Comparison of ENCODE assay signal across 11 cellular contexts in the genomic region with DNA sequence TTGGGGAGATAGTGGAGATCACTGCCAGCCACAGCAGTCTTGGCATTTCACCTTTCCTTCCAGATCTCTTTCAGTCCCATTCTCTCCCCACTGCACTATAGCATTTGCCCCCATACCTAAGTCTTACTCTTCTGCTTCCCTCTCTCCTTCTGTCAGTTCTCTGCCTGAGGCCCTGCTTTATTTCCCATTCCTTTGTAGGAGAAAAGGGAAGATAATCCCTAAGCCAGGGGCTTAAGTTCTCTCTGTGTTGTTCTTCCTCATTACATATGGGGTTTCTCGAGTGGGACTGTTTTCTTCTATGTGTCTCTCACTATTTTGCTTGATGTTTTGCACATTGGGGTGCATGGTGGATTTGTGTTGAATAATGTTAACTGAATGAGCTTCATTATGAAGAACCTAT. TPM values are rescaled to one million over a fixed set of nuclear protein-coding genes. Genes with fewer than 3 reads are reported as not detected.
DNase-seq lines count a peak whose midpoint lies in the region; ATAC-seq, FAIRE-seq and TF ChIP-seq lines count a peak whose summit lies in the region.
"Had no signal": no experiment of that assay in that cellular context is flagged by ENCODE, and none has a peak within 500 bp of the region (broad histone marks: within the 10 kb centered on the region; RNA-seq: fewer than 3 reads in every experiment).

No MANE protein-coding gene starts in this region.

- intact Hi-C loops in HCT116 (cut with micrococcal nuclease) = loop anchor here (5.0 kb wide), 1 partner anchor 98 kb away; no protein-coding TSS in a partner anchor
- intact Hi-C loops in ascending aorta (cut with DNase I) = loop anchor here (5.0 to 10.0 kb wide), 5 partner anchors 226 to 826 kb away; partner anchors contain the start of genes FXR2, KCTD11, PHF23 and RNASEK
- intact Hi-C loops in naive thymus-derived CD4-positive, alpha-beta T cell (cut with micrococcal nuclease) = loop anchor here (5.0 to 10.0 kb wide), 5 partner anchors 223 to 1188 kb away; partner anchors contain the start of genes ACADVL (in 1 of the 2), C17orf100 (in 1 of the 2), DLG4 (in 1 of the 2) and FGF11 (in 1 of the 2)

- no peak for TF ChIP-seq RAD21 in A549 (conservative IDR thresholded peaks at IDR 0.05 in 1 of 2, IDR thresholded peaks at IDR 0.05 in 1 of 2)
- no peak for TF ChIP-seq RAD21 in HCT116 (IDR thresholded peaks at IDR 0.05; ENCODE audit: low read depth)

- H3K9me3 Mint-ChIP-seq in naive thymus-derived CD4-positive, alpha-beta T cell = peaks cover 0 to 13% (median 0%) of the 10 kb centered on the region in 11 donors

- H3K27me3 Mint-ChIP-seq in naive thymus-derived CD4-positive, alpha-beta T cell = peaks cover 0 to 2% (median 0%) of the 10 kb centered on the region in 5 donors

- H3K79me2 ChIP-seq in HCT116 (ENCODE audit: insufficient read depth, low read length) = peaks cover 55% of the 10 kb centered on the region

- H3K27ac ChIP-seq in A549 (0 out of 6 replicates have a peak overlapping the region, but pooled peaks of 1 of the 2 experiments have one; percentile 5), HCT116 (ENCODE audit: low read depth, low read length) (peak overlapping the region; percentile 97; the same call in 1 of the 2 replicates), ascending aorta (peak overlapping the region; percentile 97 to 99)
- H3K27ac ChIP-seq in naive thymus-derived CD4-positive, alpha-beta T cell (ENCODE audit: low read depth, low read length) = peak overlapping the region; percentile 100

- TF ChIP-seq POLR2A in A549 (IDR thresholded peaks at IDR 0.05; ENCODE audit: low read length) = no peak
- no peak for TF ChIP-seq POLR2A in HCT116 (IDR thresholded peaks at IDR 0.05; ENCODE audit: borderline replicate concordance, extremely low read depth, insufficient read depth, insufficient read length)

- no peak overlapping the region for H2AFZ ChIP-seq in HCT116 (ENCODE audit: low read depth, low read length, poor library complexity, severe bottlenecking)

- in situ Hi-C loops in KBM-7 (cut with MboI; ENCODE audit: low pct_unique_long_range_greater_than_20kb, low sequenced_read_pairs) = no loop called here

- CTCF ChIA-PET in A549 (lab: Yijun Ruan, JAX) = interaction anchor here (0.8 to 25.1 kb wide), 9 partner anchors 1 to 217 kb away, joined by 3 to 677 read pairs (median 5); partner anchors contain the start of genes KDM6B and NAA38
- CTCF ChIA-PET in HCT116 (lab: Charles Lee) = interaction anchor here (1.0 kb wide), 1 partner anchor 17 kb away, joined by 3 read pairs; the partner anchor contains the start of gene NAA38
- CTCF ChIA-PET in naive thymus-derived CD4-positive, alpha-beta T cell (lab: Charles Lee) = interaction anchor here (0.9 to 1.2 kb wide), 2 partner anchors 13 to 97 kb away, joined by 3 to 5 read pairs; no protein-coding TSS in a partner anchor

- H3K4me3 ChIP-seq in A549 (no peak overlapping the region), HCT116 (replicated peaks in 1 of 2; ENCODE audit: low read depth in 1 of 2, low read length in 2 of 2) (peak overlapping the region; percentile 92 to 94; a peak in 2 of 4 replicates), ascending aorta (no peak overlapping the region)
- H3K4me3 ChIP-seq in naive thymus-derived CD4-positive, alpha-beta T cell (ENCODE audit: low read length) = no peak overlapping the region

- 74% methylated on average over 1 of the region's 1 CpG for WGBS in A549 (ENCODE audit: missing lambda C conversion rate)

- H3K4me1 Mint-ChIP-seq in naive thymus-derived CD4-positive, alpha-beta T cell = peaks cover 41 to 65% (median 52%) of the 10 kb centered on the region in 7 donors

- H3K27ac Mint-ChIP-seq in naive thymus-derived CD4-positive, alpha-beta T cell = peak overlapping the region; percentile 90 to 100 (median 97)

- H3K36me3 ChIP-seq in HCT116 (ENCODE audit: control insufficient read depth in 1 of 2, insufficient read depth in 2 of 2, low read length in 2 of 2) = peaks cover 0 to 3% of the 10 kb centered on the region in 2 experiments; a peak in 2 of 4 replicates
- no peaks in the 10 kb centered on the region for H3K36me3 ChIP-seq in ascending aorta
- peaks cover 0 to 2% (median 0%) of the 10 kb centered on the region in 3 experiments for H3K36me3 ChIP-seq in naive thymus-derived CD4-positive, alpha-beta T cell (ENCODE audit: control insufficient read depth in 2 of 3, insufficient read depth in 3 of 3, low read length in 3 of 3)

- TF ChIP-seq CTCF in A549 (IDR thresholded peaks at IDR 0.05) = no peak
- no peak for TF ChIP-seq CTCF in HCT116 (IDR thresholded peaks at IDR 0.05 in 2 of 3, conservative IDR thresholded peaks at IDR 0.05 in 1 of 3; ENCODE audit: borderline replicate concordance in 1 of 3, insufficient read depth in 1 of 3, low read depth in 2 of 3, low read length in 2 of 3)
- no peak for TF ChIP-seq CTCF in ascending aorta (IDR thresholded peaks at IDR 0.05)

- no peak for TF ChIP-seq EP300 in A549 (IDR thresholded peaks at IDR 0.05)

- H3K36me3 Mint-ChIP-seq in naive thymus-derived CD4-positive, alpha-beta T cell = peaks cover 0 to 10% (median 3%) of the 10 kb centered on the region in 5 donors

- peak overlapping the region; percentile 65 to 99 (median 90) for H3K4me3 Mint-ChIP-seq in naive thymus-derived CD4-positive, alpha-beta T cell

- H3K9me3 ChIP-seq in A549 (no peaks in the 10 kb centered on the region), HCT116 (ENCODE audit: control insufficient read depth in 1 of 2, insufficient read depth in 1 of 2, low read depth in 1 of 2, low read length in 2 of 2) (no peaks in the 10 kb centered on the region), ascending aorta (no peaks in the 10 kb centered on the region)
- H3K9me3 ChIP-seq in naive thymus-derived CD4-positive, alpha-beta T cell (ENCODE audit: control insufficient read depth in 2 of 3, low read length in 3 of 3) = no peaks in the 10 kb centered on the region

- no peak for ATAC-seq in A549
- no peak for ATAC-seq in HCT116
- no peak for ATAC-seq in naive thymus-derived CD4-positive, alpha-beta T cell
- ATAC-seq in HG03175 (IDR thresholded peaks at IDR 0.05; ENCODE audit: unreplicated experiment) = no peak

- H3K9me2 ChIP-seq in HCT116 (ENCODE audit: insufficient read depth) = no peaks in the 10 kb centered on the region

- no peak for FAIRE-seq in A549 (lab: Jason Lieb, UNC)

- H4K20me1 ChIP-seq in HCT116 (ENCODE audit: insufficient read depth) = no peaks in the 10 kb centered on the region

- RAD21 ChIA-PET in HCT116 (lab: Charles Lee; ENCODE audit: low non-redundant PET in 1 of 2, low total read pairs in 2 of 2, uncharacterized antibody in 2 of 2, unreplicated experiment in 2 of 2) = no interaction called here

- BruUV-seq in HCT116 (replicated peaks; lab: Mats Ljungman, UMichigan) = TSS peak; percentile 5

- H3K4me2 ChIP-seq in A549 (peak overlapping the region; percentile 96; the same call in 2 of the 3 replicates), HCT116 (ENCODE audit: low read length) (peak overlapping the region; percentile 99)

- DNase-seq in A549 (ENCODE audit: low read depth in 1 of 2, low spot score in 1 of 2) = no peak
- no peak for DNase-seq in HCT116 (ENCODE audit: low read depth, low spot score)
- DNase-seq in ascending aorta (ENCODE audit: low spot score in 2 of 2) = no peak
- DNase-seq in naive thymus-derived CD4-positive, alpha-beta T cell = no peak
- DNase-seq in OCI-M2 (lab: John Stamatoyannopoulos, UW; ENCODE audit: unreplicated experiment) = no peak
- no peak for DNase-seq in KBM-7
- no peak for DNase-seq in HUDEP-2 (lab: John Stamatoyannopoulos, UW; ENCODE audit: unreplicated experiment in 76 of 76)
- DNase-seq: cerebellar nuclear complex, DMS153, NCI-H1417 treated with DMSO at 0.1 percent for 48 hours had no signal

- H3K4me1 ChIP-seq in A549 (peaks cover 49% of the 10 kb centered on the region), HCT116 (ENCODE audit: control insufficient read depth in 1 of 2, insufficient read depth in 2 of 2, low read length in 2 of 2) (peaks cover 38 to 68% of the 10 kb centered on the region in 2 experiments), ascending aorta (peaks cover 11 to 39% of the 10 kb centered on the region in 2 donors)
- H3K4me1 ChIP-seq in naive thymus-derived CD4-positive, alpha-beta T cell (ENCODE audit: control insufficient read depth in 2 of 2, insufficient read depth in 2 of 2, low read length in 2 of 2) = peaks cover 35 to 52% of the 10 kb centered on the region in 2 donors

- H3K27me3 ChIP-seq in HCT116 (ENCODE audit: insufficient read depth, low read length) = no peaks in the 10 kb centered on the region
- no peaks in the 10 kb centered on the region for H3K27me3 ChIP-seq in ascending aorta
- H3K27me3 ChIP-seq in naive thymus-derived CD4-positive, alpha-beta T cell (ENCODE audit: control insufficient read depth in 2 of 2, insufficient read depth in 2 of 2, low read length in 2 of 2) = no peaks in the 10 kb centered on the region

- H3K9ac ChIP-seq in HCT116 (ENCODE audit: low read length) = peak overlapping the region; percentile 99

- POLR2A ChIA-PET in A549 (lab: Yijun Ruan, JAX) = interaction anchor here (5.7 kb wide), 1 partner anchor 16 kb away, joined by 65 read pairs; the partner anchor contains the start of genes CYB5D1 and NAA38
- POLR2A ChIA-PET in HCT116 (lab: Charles Lee) = interaction anchor here (3.9 kb wide), 1 partner anchor 11 kb away, joined by 11 read pairs; no protein-coding TSS in a partner anchor
- POLR2A ChIA-PET in naive thymus-derived CD4-positive, alpha-beta T cell (lab: Charles Lee) = interaction anchor here (0.6 to 6.2 kb wide), 4 partner anchors 9 to 309 kb away, joined by 3 to 39 read pairs (median 7); partner anchors contain the start of genes CYB5D1 and NAA38

RNA-seq across cellular contexts. Expression of gene KDM6B, which starts 6.4 kb away (rescaled TPM):
- polyA plus RNA-seq in A549 (2011; rRNA removed) (1.3 and 3.3 TPM in 2 replicates), A549 (2017; fragmentation: RNase III; extraction: RNeasy Plus Mini Kit Qiagen cat#74134 plus additional on column Dnase treatment) (7.6 to 10.2 TPM (median 8.8 TPM) in 3 replicates)
- 1.8 and 2.7 TPM in 2 replicates for polyA plus RNA-seq in A549 (2012; cell fraction: cytosol; rRNA removed)
- 9.4 and 11.6 TPM in 2 replicates for polyA plus RNA-seq in A549 (2012; cell fraction: nucleus; rRNA removed)
- polyA minus RNA-seq in A549 (2011; rRNA and poly(A)+ RNA removed) = 10.8 and 14.7 TPM in 2 replicates
- total RNA-seq in HCT116 (2021; ENCODE audit: unreplicated experiment) (42.1 TPM), ascending aorta (20.0 TPM)
- 21.0 and 26.5 TPM in 2 replicates for polyA plus RNA-seq in HCT116 (2012)
- 100 to 1,000 TPM in 4 of 5 experiments, 10 to 100 TPM in 1; 32.2 to 179 (median 120) TPM for total RNA-seq in naive thymus-derived CD4-positive, alpha-beta T cell
- 1 to 10 TPM in 1 of 2 donors, under 1 TPM in 1; 0.95 to 1.5 TPM for polyA plus RNA-seq in naive thymus-derived CD4-positive, alpha-beta T cell

RNA-seq across cellular contexts. Expression of gene TMEM88, which starts 14.4 kb away (rescaled TPM):
- 0.48 and 0.57 TPM in 2 replicates for polyA plus RNA-seq in A549 (2011; rRNA removed)
- 0.29 and 0.44 TPM in 2 replicates for polyA plus RNA-seq in A549 (2012; cell fraction: cytosol; rRNA removed)
- 11.6 and 16.8 TPM in 2 replicates for polyA plus RNA-seq in A549 (2012; cell fraction: nucleus; rRNA removed)
- polyA plus RNA-seq in A549 (2017; fragmentation: RNase III; extraction: RNeasy Plus Mini Kit Qiagen cat#74134 plus additional on column Dnase treatment) = 0.17 to 0.73 TPM (median 0.33 TPM) in 3 replicates
- polyA minus RNA-seq in A549 (2011; rRNA and poly(A)+ RNA removed) = 0.54 TPM in 1 of 2 replicates, not detected in the other
- 2.8 TPM for total RNA-seq in HCT116 (2021; ENCODE audit: unreplicated experiment)
- polyA plus RNA-seq in HCT116 (2012) = 0.82 and 1.8 TPM in 2 replicates
- total RNA-seq in ascending aorta = 223 TPM
- total RNA-seq in naive thymus-derived CD4-positive, alpha-beta T cell = 10 to 100 TPM in 4 of 5 experiments, under 1 TPM in 1; 0.70 to 32.7 (median 11.6) TPM
- polyA plus RNA-seq in naive thymus-derived CD4-positive, alpha-beta T cell = not detected

RNA-seq across cellular contexts. Expression of gene NAA38, which starts 16.9 kb away (rescaled TPM):
- 98.9 and 102 TPM in 2 replicates for polyA plus RNA-seq in A549 (2011; rRNA removed)
- 518 TPM in 2 replicates for polyA plus RNA-seq in A549 (2012; cell fraction: cytosol; rRNA removed)
- polyA plus RNA-seq in A549 (2012; cell fraction: nucleus; rRNA removed) = 332 and 388 TPM in 2 replicates
- polyA plus RNA-seq in A549 (2017; fragmentation: RNase III; extraction: RNeasy Plus Mini Kit Qiagen cat#74134 plus additional on column Dnase treatment) = 268 to 287 TPM (median 275 TPM) in 3 replicates
- polyA minus RNA-seq in A549 (2011; rRNA and poly(A)+ RNA removed) = 18.6 and 32.8 TPM in 2 replicates
- 103 TPM for total RNA-seq in HCT116 (2021; ENCODE audit: unreplicated experiment)
- 148 and 157 TPM in 2 replicates for polyA plus RNA-seq in HCT116 (2012)
- 59.0 TPM for total RNA-seq in ascending aorta
- 10 to 100 TPM; 22.1 to 63.8 (median 24.9) TPM for total RNA-seq in naive thymus-derived CD4-positive, alpha-beta T cell
- polyA plus RNA-seq in naive thymus-derived CD4-positive, alpha-beta T cell = 100 to 1,000 TPM; 113 to 132 TPM

RNA-seq across cellular contexts. Expression of gene CYB5D1, which starts 17.4 kb away (rescaled TPM):
- polyA plus RNA-seq in A549 (2011; rRNA removed) (17.7 and 20.4 TPM in 2 replicates), A549 (2017; fragmentation: RNase III; extraction: RNeasy Plus Mini Kit Qiagen cat#74134 plus additional on column Dnase treatment) (26.4 to 28.2 TPM (median 28.1 TPM) in 3 replicates)
- polyA plus RNA-seq in A549 (2012; cell fraction: cytosol; rRNA removed) = 15.8 and 19.3 TPM in 2 replicates
- polyA plus RNA-seq in A549 (2012; cell fraction: nucleus; rRNA removed) = 16.0 and 16.3 TPM in 2 replicates
- 10.9 and 13.0 TPM in 2 replicates for polyA minus RNA-seq in A549 (2011; rRNA and poly(A)+ RNA removed)
- total RNA-seq in HCT116 (2021; ENCODE audit: unreplicated experiment) (21.5 TPM), ascending aorta (0.21 TPM)
- 16.0 and 17.9 TPM in 2 replicates for polyA plus RNA-seq in HCT116 (2012)
- total RNA-seq in naive thymus-derived CD4-positive, alpha-beta T cell = 10 to 100 TPM in 2 of 5 experiments, 1 to 10 TPM in 3; 8.4 to 14.2 (median 9.5) TPM
- polyA plus RNA-seq in naive thymus-derived CD4-positive, alpha-beta T cell = 1 to 10 TPM; 7.5 to 7.9 TPM

RNA-seq across cellular contexts. Expression of gene CHD3, which starts 48.1 kb away (rescaled TPM):
- 56.3 and 69.7 TPM in 2 replicates for polyA plus RNA-seq in A549 (2011; rRNA removed)
- 65.2 and 89.0 TPM in 2 replicates for polyA plus RNA-seq in A549 (2012; cell fraction: cytosol; rRNA removed)
- 224 and 249 TPM in 2 replicates for polyA plus RNA-seq in A549 (2012; cell fraction: nucleus; rRNA removed)
- polyA plus RNA-seq in A549 (2017; fragmentation: RNase III; extraction: RNeasy Plus Mini Kit Qiagen cat#74134 plus additional on column Dnase treatment) = 88.0 to 113 TPM (median 111 TPM) in 3 replicates
- 139 and 156 TPM in 2 replicates for polyA minus RNA-seq in A549 (2011; rRNA and poly(A)+ RNA removed)
- 54.8 TPM for total RNA-seq in HCT116 (2021; ENCODE audit: unreplicated experiment)
- 54.9 and 63.8 TPM in 2 replicates for polyA plus RNA-seq in HCT116 (2012)
- total RNA-seq in ascending aorta = 102 TPM
- 100 to 1,000 TPM; 189 to 417 (median 359) TPM for total RNA-seq in naive thymus-derived CD4-positive, alpha-beta T cell
- polyA plus RNA-seq in naive thymus-derived CD4-positive, alpha-beta T cell = 10 to 100 TPM; 12.7 to 39.3 TPM

Comparison
In these comparisons a context has a peak if more than half of its experiments do, and no peak if none do; other contexts are left out.
1. H3K4me3 ChIP-seq: peak in HCT116 (2 of 2); none in A549 (single experiment), ascending aorta (0 of 2) and naive thymus-derived CD4-positive, alpha-beta T cell (single experiment).